ENCODE assay signal across 18 cellular contexts in the genomic region with DNA sequence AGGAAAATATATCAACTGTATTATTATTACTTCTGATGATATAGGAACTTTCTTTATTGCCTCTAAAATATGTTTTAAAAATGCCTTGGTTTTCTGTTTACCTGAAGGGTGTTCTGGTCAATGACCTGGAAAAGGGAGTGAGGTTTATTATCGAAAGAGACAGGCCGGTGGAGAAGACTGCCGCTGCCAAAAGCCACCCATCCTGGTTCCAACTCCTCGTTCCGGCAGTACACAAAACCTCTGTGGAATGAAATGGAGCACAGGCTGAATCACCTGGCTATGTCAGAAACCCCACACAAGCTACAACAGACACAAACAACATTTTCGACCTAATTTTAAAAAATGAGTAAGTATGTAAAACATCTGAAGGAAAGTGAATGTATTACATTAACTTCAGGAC.
DNase-seq lines count a peak whose midpoint lies in the region; ATAC-seq and TF ChIP-seq lines count a peak whose summit lies in the region.
"Had no signal": no experiment of that assay in that cellular context is flagged by ENCODE, and none has a peak within 500 bp of the region (broad histone marks: within the 10 kb centered on the region; RNA-seq: fewer than 3 reads in every experiment).

No MANE protein-coding gene starts in this region.

- POLR2A ChIA-PET in OCI-LY7 (lab: Charles Lee): interaction anchor here (1.0 kb wide), 1 partner anchor 42 kb away, joined by 3 read pairs; no protein-coding TSS in a partner anchor

- H3K4me3 Mint-ChIP-seq in CD4-positive, CD25-positive, alpha-beta regulatory T cell: no peak overlapping the region
- H3K4me3 Mint-ChIP-seq in nephron progenitor cell: no peak overlapping the region
- H3K4me3 Mint-ChIP-seq: CD8-positive, alpha-beta T cell had no signal

- TF ChIP-seq CTCF in VCaP (conservative IDR thresholded peaks at IDR 0.05): no peak
- TF ChIP-seq CTCF in foreskin keratinocyte (conservative IDR thresholded peaks at IDR 0.05): no peak
- TF ChIP-seq CTCF in nephron progenitor cell (IDR thresholded peaks at IDR 0.05): no peak
- no peak for TF ChIP-seq CTCF in OCI-LY7 (conservative IDR thresholded peaks at IDR 0.05; ENCODE audit: low read length)

- no peaks in the 10 kb centered on the region for H3K4me1 ChIP-seq in CD4-positive, CD25-positive, alpha-beta regulatory T cell (ENCODE audit: control insufficient read depth, insufficient read depth, low read length, poor library complexity, severe bottlenecking)
- H3K4me1 ChIP-seq in foreskin keratinocyte (no peaks in the 10 kb centered on the region), OCI-LY7 (ENCODE audit: insufficient read depth, low read length, poor library complexity, severe bottlenecking) (no peaks in the 10 kb centered on the region)

- H3K27ac Mint-ChIP-seq in CD4-positive, CD25-positive, alpha-beta regulatory T cell: peak overlapping the region in 2 of 3 donors; percentile 5 to 51
- H3K27ac Mint-ChIP-seq in nephron progenitor cell: peak overlapping the region; percentile 44
- H3K27ac Mint-ChIP-seq: CD8-positive, alpha-beta T cell had no signal

- H3K27me3 Mint-ChIP-seq in CD4-positive, CD25-positive, alpha-beta regulatory T cell: no peaks in the 10 kb centered on the region
- no peaks in the 10 kb centered on the region for H3K27me3 Mint-ChIP-seq in nephron progenitor cell (ENCODE audit: low read depth, poor library complexity)

- no TSS peak for BruUV-seq in OCI-LY7 (replicated peaks; lab: Mats Ljungman, UMichigan)

- peaks cover 48% of the 10 kb centered on the region for H3K36me3 ChIP-seq in CD4-positive, CD25-positive, alpha-beta regulatory T cell (ENCODE audit: control insufficient read depth, insufficient read depth, low read length)
- peaks cover 65% of the 10 kb centered on the region for H3K36me3 ChIP-seq in OCI-LY7 (ENCODE audit: insufficient read depth, low read length)

- H3K9me3 Mint-ChIP-seq in CD4-positive, CD25-positive, alpha-beta regulatory T cell: no peaks in the 10 kb centered on the region
- no peaks in the 10 kb centered on the region for H3K9me3 Mint-ChIP-seq in nephron progenitor cell
- H3K9me3 Mint-ChIP-seq: CD8-positive, alpha-beta T cell had no signal

- no peaks in the 10 kb centered on the region for H3K9me3 ChIP-seq in CD4-positive, CD25-positive, alpha-beta regulatory T cell (ENCODE audit: control insufficient read depth in 2 of 2, low read length in 2 of 2)
- H3K9me3 ChIP-seq in OCI-LY7 (ENCODE audit: low read length): no peaks in the 10 kb centered on the region
- H3K9me3 ChIP-seq: A549, BLaER1, SJSA1 had no signal

- peaks cover 0 to 14% (median 9%) of the 10 kb centered on the region in 4 donors for H3K4me1 Mint-ChIP-seq in CD4-positive, CD25-positive, alpha-beta regulatory T cell
- H3K4me1 Mint-ChIP-seq in nephron progenitor cell: peaks cover 14% of the 10 kb centered on the region

- H3K9me2 ChIP-seq in OCI-LY7 (ENCODE audit: insufficient read depth, low read length): no peaks in the 10 kb centered on the region

- no peaks in the 10 kb centered on the region for H3K27me3 ChIP-seq in CD4-positive, CD25-positive, alpha-beta regulatory T cell (ENCODE audit: control insufficient read depth, insufficient read depth, low read length)
- H3K27me3 ChIP-seq in foreskin keratinocyte: no peaks in the 10 kb centered on the region
- H3K27me3 ChIP-seq: BLaER1, SJSA1 had no signal

- no peak overlapping the region for H2AFZ ChIP-seq in OCI-LY7 (ENCODE audit: low read length)

- no peaks in the 10 kb centered on the region for H3K79me2 ChIP-seq in OCI-LY7 (ENCODE audit: insufficient read depth, low read depth, low read length)

- no peak overlapping the region for H3K4me2 ChIP-seq in OCI-LY7 (ENCODE audit: low read length)
- H3K4me2 ChIP-seq: A549, BLaER1 had no signal

- intact Hi-C loops in OCI-LY7 (cut with micrococcal nuclease; ENCODE audit: unreplicated experiment): no loop called here

- H4K20me1 ChIP-seq in OCI-LY7 (ENCODE audit: insufficient read depth, low read length): no peaks in the 10 kb centered on the region
- H4K20me1 ChIP-seq: BLaER1 had no signal

- ATAC-seq in CD4-positive, CD25-positive, alpha-beta regulatory T cell (ENCODE audit: low read depth in 2 of 2): no peak
- ATAC-seq in foreskin keratinocyte (peak; percentile 24), HG02623 (IDR thresholded peaks at IDR 0.05; ENCODE audit: unreplicated experiment) (no peak)
- ATAC-seq: A549; CD8-positive, alpha-beta T cell; Panc1 had no signal

- H3K36me3 Mint-ChIP-seq in CD4-positive, CD25-positive, alpha-beta regulatory T cell: peaks cover 47% of the 10 kb centered on the region
- peaks cover 35% of the 10 kb centered on the region for H3K36me3 Mint-ChIP-seq in nephron progenitor cell (ENCODE audit: low read depth)

- DNase-seq in CD4-positive, CD25-positive, alpha-beta regulatory T cell: no peak
- DNase-seq in foreskin keratinocyte: peak in 1 of 2 donors; percentile 26
- no peak for DNase-seq in nephron progenitor cell
- no peak for DNase-seq in anterior cingulate cortex (lab: John Stamatoyannopoulos, UW)
- DNase-seq in A172 (ENCODE audit: low spot score): no peak
- DNase-seq in OCI-LY7 (ENCODE audit: low spot score): no peak
- DNase-seq: Calu3; CD8-positive, alpha-beta T cell; NCI-H1417; NCI-H187; NCI-H226; NCI-H524 had no signal

- no peak overlapping the region for H3K4me3 ChIP-seq in CD4-positive, CD25-positive, alpha-beta regulatory T cell (ENCODE audit: low read depth, low read length)
- H3K4me3 ChIP-seq in OCI-LY7 (ENCODE audit: low read depth, low read length, poor library complexity, severe bottlenecking): no peak overlapping the region
- H3K4me3 ChIP-seq: A549, BLaER1, SJSA1 had no signal

- CTCF ChIA-PET in OCI-LY7 (lab: Charles Lee; ENCODE audit: unreplicated experiment): no interaction called here

- no peak overlapping the region for H3K27ac ChIP-seq in CD4-positive, CD25-positive, alpha-beta regulatory T cell (ENCODE audit: insufficient read depth, low read length, poor library complexity, severe bottlenecking)
- H3K27ac ChIP-seq in VCaP (peak overlapping the region; percentile 14; the same call in 1 of the 2 replicates), foreskin keratinocyte (no peak overlapping the region), OCI-LY7 (ENCODE audit: low read depth, low read length, poor library complexity, severe bottlenecking) (no peak overlapping the region)
- H3K27ac ChIP-seq: A549, BLaER1, SJSA1 had no signal
